ENCODE assay signal across 25 cellular contexts in genomic region chr21:32946654-32947053, GRCh38.
DNase-seq lines count a peak whose midpoint lies in the region; ATAC-seq lines count a peak whose summit lies in the region.
"Had no signal": no experiment of that assay in that cellular context is flagged by ENCODE, and none has a peak within 500 bp of the region (broad histone marks: within the 10 kb centered on the region; RNA-seq: fewer than 3 reads in every experiment).

No MANE protein-coding gene starts in this region.

- H3K27ac Mint-ChIP-seq in activated CD4-positive, alpha-beta T cell treated with anti-CD3 and anti-CD28 coated beads for 36 hours, result no peak overlapping the region
- H3K27ac Mint-ChIP-seq in activated CD4-positive, alpha-beta T cell treated with anti-CD3 and anti-CD28 coated beads, Interleukin-2, amount 10 ng/mL, durations not matched to agents 24 days and 14 days, result no peak overlapping the region
- no peak overlapping the region for H3K27ac Mint-ChIP-seq in stimulated activated naive CD8-positive, alpha-beta T cell treated with anti-CD3 and anti-CD28 coated beads, Interleukin-15, amount 100 ng/mL, for 72 hours
- H3K27ac Mint-ChIP-seq in activated T-helper 17 cell treated with anti-CD3 and anti-CD28 coated beads, Interleukin-2, amount 50 U/mL, for 72 hours, result no peak overlapping the region
- H3K27ac Mint-ChIP-seq in activated naive CD8-positive, alpha-beta T cell treated with anti-CD3 and anti-CD28 coated beads, Interleukin-2, amount 50 U/mL, for 24 hours, result no peak overlapping the region
- H3K27ac Mint-ChIP-seq: CD8-positive, alpha-beta T cell had no signal

- CTCF ChIA-PET in activated CD4-positive, alpha-beta T cell treated with anti-CD3 and anti-CD28 coated beads for 36 hours (lab: Charles Lee), result interaction anchor here (0.8 kb wide), 1 partner anchor 477 kb away, joined by 4 read pairs; no protein-coding TSS in a partner anchor

- no peaks in the 10 kb centered on the region for H3K9me3 Mint-ChIP-seq in activated CD4-positive, alpha-beta T cell treated with anti-CD3 and anti-CD28 coated beads for 36 hours (ENCODE audit: low read depth)
- H3K9me3 Mint-ChIP-seq in activated CD4-positive, alpha-beta T cell treated with anti-CD3 and anti-CD28 coated beads, Interleukin-2, amount 10 ng/mL, durations not matched to agents 24 days and 14 days, result no peaks in the 10 kb centered on the region
- no peaks in the 10 kb centered on the region for H3K9me3 Mint-ChIP-seq in stimulated activated naive CD8-positive, alpha-beta T cell treated with anti-CD3 and anti-CD28 coated beads, Interleukin-15, amount 100 ng/mL, for 72 hours
- no peaks in the 10 kb centered on the region for H3K9me3 Mint-ChIP-seq in activated T-helper 17 cell treated with anti-CD3 and anti-CD28 coated beads, Interleukin-2, amount 50 U/mL, for 72 hours
- H3K9me3 Mint-ChIP-seq in activated naive CD8-positive, alpha-beta T cell treated with anti-CD3 and anti-CD28 coated beads, Interleukin-2, amount 50 U/mL, for 24 hours, result no peaks in the 10 kb centered on the region
- H3K9me3 Mint-ChIP-seq: CD8-positive, alpha-beta T cell had no signal

- POLR2A ChIA-PET in activated CD4-positive, alpha-beta T cell treated with anti-CD3 and anti-CD28 coated beads for 36 hours (lab: Charles Lee), result no interaction called here

- no peak overlapping the region for H3K4me3 Mint-ChIP-seq in activated CD4-positive, alpha-beta T cell treated with anti-CD3 and anti-CD28 coated beads for 36 hours
- H3K4me3 Mint-ChIP-seq in activated CD4-positive, alpha-beta T cell treated with anti-CD3 and anti-CD28 coated beads, Interleukin-2, amount 10 ng/mL, durations not matched to agents 24 days and 14 days, result no peak overlapping the region
- H3K4me3 Mint-ChIP-seq in stimulated activated naive CD8-positive, alpha-beta T cell treated with anti-CD3 and anti-CD28 coated beads, Interleukin-15, amount 100 ng/mL, for 72 hours, result no peak overlapping the region
- H3K4me3 Mint-ChIP-seq in activated T-helper 17 cell treated with anti-CD3 and anti-CD28 coated beads, Interleukin-2, amount 50 U/mL, for 72 hours, result no peak overlapping the region
- H3K4me3 Mint-ChIP-seq in activated naive CD8-positive, alpha-beta T cell treated with anti-CD3 and anti-CD28 coated beads, Interleukin-2, amount 50 U/mL, for 24 hours, result no peak overlapping the region
- H3K4me3 Mint-ChIP-seq: CD8-positive, alpha-beta T cell had no signal

- DNase-seq in activated CD4-positive, alpha-beta T cell treated with anti-CD3 and anti-CD28 coated beads for 36 hours, result peak; percentile 28
- DNase-seq in activated CD4-positive, alpha-beta T cell treated with anti-CD3 and anti-CD28 coated beads, Interleukin-2, amount 10 ng/mL, durations not matched to agents 24 days and 14 days, result no peak
- no peak for DNase-seq in stimulated activated naive CD8-positive, alpha-beta T cell treated with anti-CD3 and anti-CD28 coated beads, Interleukin-15, Interleukin-2, amounts not matched to agents 100 U/mL and 50 U/mL, for 24 hours
- no peak for DNase-seq in stimulated activated naive CD8-positive, alpha-beta T cell treated with anti-CD3 and anti-CD28 coated beads, Interleukin-15, amount 100 ng/mL, for 72 hours
- DNase-seq in stromal cell of bone marrow (ENCODE audit: low read depth), result peak; percentile 3
- DNase-seq in activated naive CD8-positive, alpha-beta T cell treated with anti-CD3 and anti-CD28 coated beads, Interleukin-2, amount 50 U/mL, for 24 hours, result no peak
- no peak for DNase-seq in AG08396 (ENCODE audit: low spot score)
- DNase-seq: 8988T; ACHN; CD8-positive, alpha-beta T cell; DMS 273 treated with DMSO at 0.1 percent for 48 hours; DMS79; GF-D8; KBM-7; MV-4-11; NCI-H1105; NCI-H2029; NCI-H446; NCI-H524 treated with DMSO at 0.1 percent for 48 hours; NCI-H774; PC-3; Right ventricle myocardium superior; RPMI8226 had no signal

- intact Hi-C loops in activated CD4-positive, alpha-beta T cell treated with anti-CD3 and anti-CD28 coated beads for 36 hours (cut with DNase I, micrococcal nuclease), result no loop called here
- intact Hi-C loops in activated CD4-positive, alpha-beta T cell treated with anti-CD3 and anti-CD28 coated beads, Interleukin-2, amount 10 ng/mL, durations not matched to agents 24 days and 14 days (cut with micrococcal nuclease), result no loop called here

- H3K4me1 Mint-ChIP-seq in activated CD4-positive, alpha-beta T cell treated with anti-CD3 and anti-CD28 coated beads for 36 hours, result peaks cover 2% of the 10 kb centered on the region
- H3K4me1 Mint-ChIP-seq in activated CD4-positive, alpha-beta T cell treated with anti-CD3 and anti-CD28 coated beads, Interleukin-2, amount 10 ng/mL, durations not matched to agents 24 days and 14 days, result no peaks in the 10 kb centered on the region
- H3K4me1 Mint-ChIP-seq in stimulated activated naive CD8-positive, alpha-beta T cell treated with anti-CD3 and anti-CD28 coated beads, Interleukin-15, amount 100 ng/mL, for 72 hours, result no peaks in the 10 kb centered on the region
- H3K4me1 Mint-ChIP-seq in activated T-helper 17 cell treated with anti-CD3 and anti-CD28 coated beads, Interleukin-2, amount 50 U/mL, for 72 hours, result no peaks in the 10 kb centered on the region
- peaks cover 1% of the 10 kb centered on the region for H3K4me1 Mint-ChIP-seq in activated naive CD8-positive, alpha-beta T cell treated with anti-CD3 and anti-CD28 coated beads, Interleukin-2, amount 50 U/mL, for 24 hours

- H3K36me3 Mint-ChIP-seq in activated CD4-positive, alpha-beta T cell treated with anti-CD3 and anti-CD28 coated beads for 36 hours (ENCODE audit: low read depth), result no peaks in the 10 kb centered on the region
- no peaks in the 10 kb centered on the region for H3K36me3 Mint-ChIP-seq in activated CD4-positive, alpha-beta T cell treated with anti-CD3 and anti-CD28 coated beads, Interleukin-2, amount 10 ng/mL, durations not matched to agents 24 days and 14 days (ENCODE audit: low read depth)
- no peaks in the 10 kb centered on the region for H3K36me3 Mint-ChIP-seq in activated T-helper 17 cell treated with anti-CD3 and anti-CD28 coated beads, Interleukin-2, amount 50 U/mL, for 72 hours (ENCODE audit: low read depth)
- H3K36me3 Mint-ChIP-seq in activated naive CD8-positive, alpha-beta T cell treated with anti-CD3 and anti-CD28 coated beads, Interleukin-2, amount 50 U/mL, for 24 hours (ENCODE audit: low read depth), result no peaks in the 10 kb centered on the region
- H3K36me3 Mint-ChIP-seq: CD8-positive, alpha-beta T cell had no signal

- ATAC-seq in activated CD4-positive, alpha-beta T cell treated with anti-CD3 and anti-CD28 coated beads for 36 hours, result peak; percentile 64
- peak; percentile 14 for ATAC-seq in stimulated activated naive CD8-positive, alpha-beta T cell treated with anti-CD3 and anti-CD28 coated beads, Interleukin-15, Interleukin-2, amounts not matched to agents 100 U/mL and 50 U/mL, for 24 hours
- ATAC-seq in stimulated activated naive CD8-positive, alpha-beta T cell treated with anti-CD3 and anti-CD28 coated beads, Interleukin-15, amount 100 ng/mL, for 72 hours, result no peak
- peak; percentile 80 for ATAC-seq in activated T-helper 17 cell treated with anti-CD3 and anti-CD28 coated beads, Interleukin-2, amount 50 U/mL, for 72 hours (replicated peaks)
- ATAC-seq in activated naive CD8-positive, alpha-beta T cell treated with anti-CD3 and anti-CD28 coated beads, Interleukin-2, amount 50 U/mL, for 24 hours, result no peak
- ATAC-seq: CD8-positive, alpha-beta T cell; HepG2; PC-3 had no signal

- no peaks in the 10 kb centered on the region for H3K27me3 Mint-ChIP-seq in activated CD4-positive, alpha-beta T cell treated with anti-CD3 and anti-CD28 coated beads for 36 hours
- peaks cover 4% of the 10 kb centered on the region for H3K27me3 Mint-ChIP-seq in activated CD4-positive, alpha-beta T cell treated with anti-CD3 and anti-CD28 coated beads, Interleukin-2, amount 10 ng/mL, durations not matched to agents 24 days and 14 days
- no peaks in the 10 kb centered on the region for H3K27me3 Mint-ChIP-seq in stimulated activated naive CD8-positive, alpha-beta T cell treated with anti-CD3 and anti-CD28 coated beads, Interleukin-15, amount 100 ng/mL, for 72 hours
- H3K27me3 Mint-ChIP-seq in activated T-helper 17 cell treated with anti-CD3 and anti-CD28 coated beads, Interleukin-2, amount 50 U/mL, for 72 hours, result peaks cover under 1% of the 10 kb centered on the region
- H3K27me3 Mint-ChIP-seq in activated naive CD8-positive, alpha-beta T cell treated with anti-CD3 and anti-CD28 coated beads, Interleukin-2, amount 50 U/mL, for 24 hours, result peaks cover 2% of the 10 kb centered on the region

Comparison
In these comparisons a context has a peak if more than half of its experiments do, and no peak if none do; other contexts are left out.
1. ATAC-seq: peak in activated CD4-positive, alpha-beta T cell treated with anti-CD3 and anti-CD28 coated beads for 36 hours (single experiment), stimulated activated naive CD8-positive, alpha-beta T cell treated with anti-CD3 and anti-CD28 coated beads, Interleukin-15, Interleukin-2, amounts not matched to agents 100 U/mL and 50 U/mL, for 24 hours (single experiment) and activated T-helper 17 cell treated with anti-CD3 and anti-CD28 coated beads, Interleukin-2, amount 50 U/mL, for 72 hours (single experiment); none in stimulated activated naive CD8-positive, alpha-beta T cell treated with anti-CD3 and anti-CD28 coated beads, Interleukin-15, amount 100 ng/mL, for 72 hours (single experiment) and activated naive CD8-positive, alpha-beta T cell treated with anti-CD3 and anti-CD28 coated beads, Interleukin-2, amount 50 U/mL, for 24 hours (single experiment).
2. DNase-seq: peak in activated CD4-positive, alpha-beta T cell treated with anti-CD3 and anti-CD28 coated beads for 36 hours (single experiment) and stromal cell of bone marrow (single experiment); none in activated CD4-positive, alpha-beta T cell treated with anti-CD3 and anti-CD28 coated beads, Interleukin-2, amount 10 ng/mL, durations not matched to agents 24 days and 14 days (single experiment), stimulated activated naive CD8-positive, alpha-beta T cell treated with anti-CD3 and anti-CD28 coated beads, Interleukin-15, Interleukin-2, amounts not matched to agents 100 U/mL and 50 U/mL, for 24 hours (single experiment), stimulated activated naive CD8-positive, alpha-beta T cell treated with anti-CD3 and anti-CD28 coated beads, Interleukin-15, amount 100 ng/mL, for 72 hours (0 of 2), activated naive CD8-positive, alpha-beta T cell treated with anti-CD3 and anti-CD28 coated beads, Interleukin-2, amount 50 U/mL, for 24 hours (single experiment) and AG08396 (single experiment).